In genomic region chr15:32818758-32819405, GRCh38 we compare ENCODE assay signal across 1 cellular context.
TF ChIP-seq lines count a peak whose summit lies in the region.

No MANE protein-coding gene starts in this region.

TF ChIP-seq in GM23338, 12 proteins besides CTCF, POLR2A, EP300 and RAD21 (continued from another document):
- TF ChIP-seq ZNF462 (CRISPR knock-in tag; IDR thresholded peaks at IDR 0.05) (no peak), EZH2phosphoT487 (IDR thresholded peaks at IDR 0.05; ENCODE audit: unreplicated experiment) (no peak), STAT1 (IDR thresholded peaks at IDR 0.05; ENCODE audit: unreplicated experiment) (no peak), EZH2 (IDR thresholded peaks at IDR 0.05; ENCODE audit: low read depth, unreplicated experiment) (no peak), ZNF331 (CRISPR knock-in tag; IDR thresholded peaks at IDR 0.05; ENCODE audit: low read depth) (no peak), NANOG (IDR thresholded peaks at IDR 0.05; ENCODE audit: borderline replicate concordance) (no peak)
- TF ChIP-seq, protein P1, sequence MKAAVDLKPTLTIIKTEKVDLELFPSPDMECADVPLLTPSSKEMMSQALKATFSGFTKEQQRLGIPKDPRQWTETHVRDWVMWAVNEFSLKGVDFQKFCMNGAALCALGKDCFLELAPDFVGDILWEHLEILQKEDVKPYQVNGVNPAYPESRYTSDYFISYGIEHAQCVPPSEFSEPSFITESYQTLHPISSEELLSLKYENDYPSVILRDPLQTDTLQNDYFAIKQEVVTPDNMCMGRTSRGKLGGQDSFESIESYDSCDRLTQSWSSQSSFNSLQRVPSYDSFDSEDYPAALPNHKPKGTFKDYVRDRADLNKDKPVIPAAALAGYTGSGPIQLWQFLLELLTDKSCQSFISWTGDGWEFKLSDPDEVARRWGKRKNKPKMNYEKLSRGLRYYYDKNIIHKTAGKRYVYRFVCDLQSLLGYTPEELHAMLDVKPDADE (IDR thresholded peaks at IDR 0.05), result no peak
